ENCODE assay signal across 8 cellular contexts in genomic region chr17:62627219-62627903, GRCh38. TPM values are rescaled to one million over a fixed set of nuclear protein-coding genes. Genes with fewer than 3 reads are reported as not detected.
DNase-seq lines count a peak whose midpoint lies in the region; ATAC-seq and TF ChIP-seq lines count a peak whose summit lies in the region.

Gene MRC2 (plus strand): TSS chr17:62627670. CDS start chr17:62627803, 133 bp downstream.

- no peak for TF ChIP-seq POLR2A in spleen (IDR thresholded peaks at IDR 0.05)

- POLR2A ChIA-PET in BJ (lab: Charles Lee) = no interaction called here

- peak within 1 kb of the TSS; percentile 48 to 85 (median 78) for H3K27ac ChIP-seq in spleen

- H3K36me3 Mint-ChIP-seq in central memory CD8-positive, alpha-beta T cell (ENCODE audit: insufficient read depth) = peaks cover 6% of the 10 kb centered on the region

- peaks cover 6 to 60% (median 39%) of the 10 kb centered on the region in 6 donors for H3K4me1 ChIP-seq in spleen

- no peak for TF ChIP-seq CTCF in BJ (IDR thresholded peaks at IDR 0.05; ENCODE audit: insufficient read depth, low read depth, low read length)
- TF ChIP-seq CTCF in spleen (IDR thresholded peaks at IDR 0.05 in 8 of 11, conservative IDR thresholded peaks at IDR 0.05 in 3 of 11) = no peak

- no peaks in the 10 kb centered on the region for H3K27me3 ChIP-seq in BJ (ENCODE audit: control insufficient read depth, insufficient read depth, low read length)
- H3K27me3 ChIP-seq in spleen (replicated peaks in 1 of 7) = peaks cover 0 to 47% (median 24%) of the 10 kb centered on the region in 7 donors

- H3K27ac Mint-ChIP-seq in central memory CD8-positive, alpha-beta T cell (ENCODE audit: low read depth) = no peak within 1 kb of the TSS

- CTCF ChIA-PET in BJ (lab: Yijun Ruan, JAX) = interaction anchor here (1.1 to 1.3 kb wide), 2 partner anchors 13 to 73 kb away, joined by 3 read pairs; no protein-coding TSS in a partner anchor

- H3K27me3 Mint-ChIP-seq in central memory CD8-positive, alpha-beta T cell = peaks cover 55% of the 10 kb centered on the region

- H3K9me3 Mint-ChIP-seq in central memory CD8-positive, alpha-beta T cell = no peaks in the 10 kb centered on the region

- peak within 1 kb of the TSS; percentile 75 for H3K4me3 Mint-ChIP-seq in central memory CD8-positive, alpha-beta T cell

- H3K4me1 Mint-ChIP-seq in central memory CD8-positive, alpha-beta T cell = peaks cover 10% of the 10 kb centered on the region

- intact Hi-C loops in spleen (cut with DNase I; ENCODE audit: low total_unique reads) = no loop called here

- H3K36me3 ChIP-seq in BJ (ENCODE audit: control insufficient read depth, insufficient read depth, low read length) (peaks cover 10% of the 10 kb centered on the region), spleen (peaks cover 0 to 9% (median 2%) of the 10 kb centered on the region in 6 donors)

- DNase-seq in BJ (ENCODE audit: low read depth) (no peak), SKM-1 treated with dmso at 0.1 percent for 144 hours (lab: John Stamatoyannopoulos, UW; ENCODE audit: unreplicated experiment) (peak; percentile 78), kidney glomerular epithelial cell (lab: John Stamatoyannopoulos, UW) (peak; percentile 56), spleen (no peak)
- no peak for DNase-seq in central memory CD8-positive, alpha-beta T cell (ENCODE audit: low spot score in 2 of 2)

- WGBS in spleen, 5 donors = 0 to 2% (median 1%) methylated on average over 36 to 68 of the region's 68 CpGs

- peak; percentile 53 for ATAC-seq in HG02759 (IDR thresholded peaks at IDR 0.05; ENCODE audit: unreplicated experiment)
- ATAC-seq in central memory CD8-positive, alpha-beta T cell (replicated peaks; ENCODE audit: extremely low read depth, poor library complexity, severe bottlenecking) = peak; percentile 24
- no peak for ATAC-seq in GM21786 (IDR thresholded peaks at IDR 0.05; ENCODE audit: unreplicated experiment)
- ATAC-seq in GM21423 (IDR thresholded peaks at IDR 0.05; ENCODE audit: unreplicated experiment) = no peak

- no peaks in the 10 kb centered on the region for H3K9me3 ChIP-seq in spleen

- peak within 1 kb of the TSS; percentile 83 for H3K4me3 ChIP-seq in BJ (ENCODE audit: low read depth, low read length)
- peak within 1 kb of the TSS; percentile 31 to 76 (median 54) for H3K4me3 ChIP-seq in spleen

RNA-seq across cellular contexts. Expression of gene MRC2, which starts in this region (rescaled TPM):
- polyA plus RNA-seq in BJ (2011; rRNA removed) = 90.1 and 271 TPM in 2 replicates
- polyA minus RNA-seq in BJ (2011; rRNA and poly(A)+ RNA removed) = 114 and 115 TPM in 2 replicates
- total RNA-seq in spleen = 10 to 100 TPM; 20.7 to 75.1 (median 41.3) TPM
- 10 to 100 TPM in 1 of 3 donors, 1 to 10 TPM in 2; 4.5 to 19.2 (median 6.0) TPM for polyA plus RNA-seq in spleen

Comparison
In these comparisons a context has a peak if more than half of its experiments do, and no peak if none do; other contexts are left out.
1. DNase-seq: peak in SKM-1 treated with dmso at 0.1 percent for 144 hours (single experiment) and kidney glomerular epithelial cell (single experiment); none in BJ (single experiment), central memory CD8-positive, alpha-beta T cell (0 of 2) and spleen (single experiment).
2. ATAC-seq: peak in HG02759 (single experiment) and central memory CD8-positive, alpha-beta T cell (single experiment); none in GM21786 (single experiment) and GM21423 (single experiment).